In the genomic region with DNA sequence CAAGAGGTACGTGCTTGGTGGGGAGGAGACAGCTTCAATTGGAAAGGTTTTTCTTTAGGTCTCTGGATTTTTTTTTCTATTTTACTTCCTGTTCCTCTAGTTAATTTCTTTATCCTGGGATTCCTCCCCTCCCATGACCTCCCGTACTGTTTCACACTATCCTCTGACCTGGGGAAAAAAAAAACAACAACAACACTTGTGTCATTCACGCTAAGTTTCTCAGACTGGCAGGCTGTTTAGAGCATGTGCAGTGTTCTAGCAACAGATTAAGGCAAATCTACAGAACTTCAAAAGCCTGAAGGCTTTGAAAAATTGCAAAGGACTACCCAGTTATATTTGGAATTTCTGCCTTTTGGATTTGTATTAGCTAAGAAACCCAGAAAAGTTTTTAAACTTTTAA, we compare ENCODE assay signal across 21 cellular contexts.
"Had no signal": no experiment of that assay in that cellular context is flagged by ENCODE, and none has a peak within 500 bp of the region (broad histone marks: within the 10 kb centered on the region; RNA-seq: fewer than 3 reads in every experiment).

No MANE protein-coding gene starts in this region.

- H3K4me3 ChIP-seq: coronary artery, left lung, ovary, sigmoid colon, testis, upper lobe of left lung had no signal

- H3K27ac Mint-ChIP-seq: activated naive CD8-positive, alpha-beta T cell treated with anti-CD3 and anti-CD28 coated beads for 36 hours; endodermal cell; stimulated activated naive B cell treated with anti-CD40 and anti-IgM and Interleukin-4, amounts not matched to agents 10 μg/mL and 1 μg/mL and 100 μg/mL, for 72 hours; T-helper 17 cell had no signal

- H3K9me3 Mint-ChIP-seq: activated naive CD8-positive, alpha-beta T cell treated with anti-CD3 and anti-CD28 coated beads for 36 hours; endodermal cell; stimulated activated naive B cell treated with anti-CD40 and anti-IgM and Interleukin-4, amounts not matched to agents 10 μg/mL and 1 μg/mL and 100 μg/mL, for 72 hours had no signal

- H3K36me3 Mint-ChIP-seq: activated naive CD8-positive, alpha-beta T cell treated with anti-CD3 and anti-CD28 coated beads for 36 hours had no signal

- H3K9me3 ChIP-seq: left lung, ovary, sigmoid colon, testis, upper lobe of left lung had no signal

- H3K27me3 Mint-ChIP-seq: activated naive CD8-positive, alpha-beta T cell treated with anti-CD3 and anti-CD28 coated beads for 36 hours; central memory CD8-positive, alpha-beta T cell; stimulated activated naive B cell treated with anti-CD40 and anti-IgM and Interleukin-4, amounts not matched to agents 10 μg/mL and 1 μg/mL and 100 μg/mL, for 72 hours; T-helper 17 cell had no signal

- H3K4me3 Mint-ChIP-seq: activated naive CD8-positive, alpha-beta T cell treated with anti-CD3 and anti-CD28 coated beads for 36 hours; activated T-cell treated with anti-CD3 and anti-CD28 coated beads, Interleukin-2, amount 50 U/mL, for 4 hours; central memory CD8-positive, alpha-beta T cell; endodermal cell; stimulated activated naive B cell treated with anti-CD40 and anti-IgM and Interleukin-4, amounts not matched to agents 10 μg/mL and 1 μg/mL and 100 μg/mL, for 72 hours had no signal

- ATAC-seq: activated T-cell treated with anti-CD3 and anti-CD28 coated beads, Interleukin-2, amount 50 U/mL, for 4 hours; left lung; stimulated activated naive B cell treated with anti-CD40 and anti-IgM and Interleukin-4, amounts not matched to agents 10 μg/mL and 1 μg/mL and 100 μg/mL, for 72 hours; T-helper 17 cell had no signal

- H3K36me3 ChIP-seq: left lung, ovary, sigmoid colon, upper lobe of left lung had no signal

- H3K4me1 Mint-ChIP-seq: activated naive CD8-positive, alpha-beta T cell treated with anti-CD3 and anti-CD28 coated beads for 36 hours; central memory CD8-positive, alpha-beta T cell; T-helper 17 cell had no signal

- H3K27me3 ChIP-seq: left lung, ovary, sigmoid colon, testis, upper lobe of left lung had no signal

- H3K4me1 ChIP-seq: testis, upper lobe of left lung had no signal

- H3K27ac ChIP-seq: coronary artery, epithelial cell of prostate, left lung, ovary, sigmoid colon, testis, upper lobe of left lung had no signal

- DNase-seq: activated CD4-positive, alpha-beta T cell treated with anti-CD3 and anti-CD28 coated beads for 4 hours; activated CD4-positive, alpha-beta T cell treated with anti-CD3 and anti-CD28 coated beads, Interleukin-2, amount 50 U/mL, for 48 hours; activated CD4-positive, CD25-positive, alpha-beta regulatory T cell; activated CD8-positive, alpha-beta memory T cell treated with anti-CD3 and anti-CD28 coated beads, Interleukin-2, amount 50 U/mL, for 48 hours; activated naive CD4-positive, alpha-beta T cell treated with Interleukin-2 at 50 U/mL for 16 hours; activated naive CD8-positive, alpha-beta T cell treated with anti-CD3 and anti-CD28 coated beads for 36 hours; activated T-cell treated with anti-CD3 and anti-CD28 coated beads, Interleukin-2, amount 50 U/mL, for 4 hours; endodermal cell; left lung; mammary epithelial cell; ovary; sigmoid colon; stimulated activated CD4-positive, alpha-beta T cell treated with anti-CD3 and anti-CD28 coated beads, Interleukin-2, amount 100 ng/mL, for 48 hours; stimulated activated CD8-positive, alpha-beta memory T cell treated with anti-CD3 and anti-CD28 coated beads, Interleukin-4, amount 100 ng/mL, for 48 hours; stimulated activated naive B cell treated with anti-CD40 and anti-IgM and Interleukin-4, amounts not matched to agents 10 μg/mL and 1 μg/mL and 100 μg/mL, for 72 hours; T-helper 17 cell; testis; upper lobe of left lung had no signal
